8 cellular contexts compared by ENCODE assay signal in genomic region chr7:16564909-16565426, GRCh38. TPM values are rescaled to one million over a fixed set of nuclear protein-coding genes. Genes with fewer than 3 reads are reported as not detected.
DNase-seq lines count a peak whose midpoint lies in the region; ATAC-seq and TF ChIP-seq lines count a peak whose summit lies in the region.
"Had no signal": no experiment of that assay in that cellular context is flagged by ENCODE, and none has a peak within 500 bp of the region (broad histone marks: within the 10 kb centered on the region; RNA-seq: fewer than 3 reads in every experiment).

No MANE protein-coding gene starts in this region.

- H3K27me3 ChIP-seq in colonic mucosa, result no peaks in the 10 kb centered on the region
- H3K27me3 ChIP-seq in lower lobe of right lung (ENCODE audit: low read depth), result no peaks in the 10 kb centered on the region

- no peak overlapping the region for H3K4me3 ChIP-seq in colonic mucosa
- no peak overlapping the region for H3K4me3 ChIP-seq in lower lobe of right lung

- H3K4me1 ChIP-seq in colonic mucosa (no peaks in the 10 kb centered on the region), lower lobe of right lung (no peaks in the 10 kb centered on the region)

- intact Hi-C loops in colonic mucosa (cut with DNase I), result loop anchor here (5.0 kb wide), 3 partner anchors 133 to 488 kb away; no protein-coding TSS in a partner anchor
- intact Hi-C loops in lower lobe of right lung (cut with DNase I), result loop anchor here (10.0 kb wide), 1 partner anchor 490 kb away; no protein-coding TSS in a partner anchor

- H3K36me3 ChIP-seq in KOPT-K1 (ENCODE audit: insufficient read depth, low read length) (no peaks in the 10 kb centered on the region), colonic mucosa (no peaks in the 10 kb centered on the region), lower lobe of right lung (no peaks in the 10 kb centered on the region)

- peak overlapping the region; percentile 49 for H3K27ac ChIP-seq in KOPT-K1 (ENCODE audit: low read depth, low read length, poor library complexity, severe bottlenecking)
- H3K27ac ChIP-seq in colonic mucosa, result no peak overlapping the region
- no peak overlapping the region for H3K27ac ChIP-seq in lower lobe of right lung

- H3K9me3 ChIP-seq in KOPT-K1 (ENCODE audit: insufficient read depth, low read length, poor library complexity, severe bottlenecking) (no peaks in the 10 kb centered on the region), colonic mucosa (no peaks in the 10 kb centered on the region), lower lobe of right lung (no peaks in the 10 kb centered on the region)

- TF ChIP-seq CTCF in colonic mucosa (IDR thresholded peaks at IDR 0.05) (peak; percentile 58), lower lobe of right lung (IDR thresholded peaks at IDR 0.05) (peak; percentile 79)

- H3K9ac ChIP-seq in colonic mucosa (ENCODE audit: low read depth in 2 of 2, low read length in 2 of 2), result no peak overlapping the region

- DNase-seq in GDM1 (lab: John Stamatoyannopoulos, UW) (peak; percentile 18), OCI-M1 (lab: John Stamatoyannopoulos, UW) (peak; percentile 78), colonic mucosa (no peak), lower lobe of right lung (no peak), 8988T (no peak)

- ATAC-seq in GM21529 (IDR thresholded peaks at IDR 0.05; ENCODE audit: unreplicated experiment) (peak; percentile 71), lower lobe of right lung (peak; percentile 61 to 76)

RNA-seq across cellular contexts. Expression of gene LRRC72, which starts 38.3 kb away (rescaled TPM):
- total RNA-seq in colonic mucosa (not detected), lower lobe of right lung (not detected)
- total RNA-seq: temporal lobe had no signal

Comparison
In these comparisons a context has a peak if more than half of its experiments do, and no peak if none do; other contexts are left out.
1. DNase-seq: peak in GDM1 (single experiment) and OCI-M1 (single experiment); none in colonic mucosa (single experiment), lower lobe of right lung (single experiment) and 8988T (single experiment).